ENCODE assay signal across 8 cellular contexts in genomic region chr9:105510024-105510423, GRCh38. TPM values are rescaled to one million over a fixed set of nuclear protein-coding genes. Genes with fewer than 3 reads are reported as not detected.
DNase-seq lines count a peak whose midpoint lies in the region; ATAC-seq, FAIRE-seq and TF ChIP-seq lines count a peak whose summit lies in the region.

No MANE protein-coding gene starts in this region.

- H3K4me1 ChIP-seq in small intestine (ENCODE audit: control insufficient read depth in 2 of 2, insufficient read depth in 1 of 2, low read depth in 1 of 2, low read length in 1 of 2) (no peaks in the 10 kb centered on the region), prostate gland (replicated peaks) (no peaks in the 10 kb centered on the region)

- no peak for TF ChIP-seq POLR2A in prostate gland (IDR thresholded peaks at IDR 0.05)

- peak; percentile 65 for ATAC-seq in GM21526 (IDR thresholded peaks at IDR 0.05; ENCODE audit: low FRiP score, unreplicated experiment)
- peak; percentile 62 for ATAC-seq in HG03469 (IDR thresholded peaks at IDR 0.05; ENCODE audit: unreplicated experiment)

- WGBS in small intestine, 3 donors = 79 to 89% (median 83%) methylated on average over 1 of the region's 1 CpG
- WGBS in prostate gland = 94% methylated on average over 1 of the region's 1 CpG

- H3K9me3 ChIP-seq in small intestine (ENCODE audit: control insufficient read depth, low read depth) (no peaks in the 10 kb centered on the region), prostate gland (no peaks in the 10 kb centered on the region)

- intact Hi-C loops in prostate gland (cut with DNase I) = no loop called here

- no peak overlapping the region for H3K27ac ChIP-seq in small intestine (ENCODE audit: low read depth in 1 of 2, low read length in 1 of 2)
- no peak overlapping the region for H3K27ac ChIP-seq in prostate gland

- H3K36me3 ChIP-seq in GM06990 (ENCODE audit: control insufficient read depth, insufficient read depth, low read length) (peaks cover 2% of the 10 kb centered on the region), small intestine (ENCODE audit: control insufficient read depth in 2 of 2, insufficient read depth in 2 of 2, low read length in 2 of 2) (peaks cover 0 to 3% of the 10 kb centered on the region in 2 donors), prostate gland (no peaks in the 10 kb centered on the region)

- FAIRE-seq in small intestine (lab: Jason Lieb, UNC) = no peak

- DNase-seq in GM06990 (ENCODE audit: extremely low read depth, insufficient read length) = peak; percentile 34
- peak; percentile 71 for DNase-seq in fibroblast of villous mesenchyme (ENCODE audit: low read depth)
- no peak for DNase-seq in DMS79 treated with DMSO at 0.1 percent for 48 hours (lab: John Stamatoyannopoulos, UW)
- DNase-seq in small intestine = no peak
- DNase-seq in activated naive CD4-positive, alpha-beta T cell (lab: John Stamatoyannopoulos, UW) = no peak
- DNase-seq in prostate gland (ENCODE audit: low spot score) = no peak

- H3K4me3 ChIP-seq in GM06990 (replicated peaks; ENCODE audit: low read depth, low read length) (no peak overlapping the region), fibroblast of villous mesenchyme (ENCODE audit: low read depth, low read length) (no peak overlapping the region), small intestine (ENCODE audit: low read depth in 1 of 2, low read length in 2 of 2) (no peak overlapping the region), prostate gland (no peak overlapping the region)

- H3K27me3 ChIP-seq in GM06990 (replicated peaks; ENCODE audit: control insufficient read depth, insufficient read depth, low read length) = no peaks in the 10 kb centered on the region
- no peaks in the 10 kb centered on the region for H3K27me3 ChIP-seq in small intestine (ENCODE audit: control insufficient read depth in 2 of 2, insufficient read depth in 2 of 2, low read length in 2 of 2)
- no peaks in the 10 kb centered on the region for H3K27me3 ChIP-seq in prostate gland (replicated peaks; ENCODE audit: insufficient read depth)

- no peak for TF ChIP-seq CTCF in GM06990 (IDR thresholded peaks at IDR 0.05; ENCODE audit: insufficient read depth, low read length, poor library complexity, severe bottlenecking)
- TF ChIP-seq CTCF in fibroblast of villous mesenchyme (IDR thresholded peaks at IDR 0.05; ENCODE audit: insufficient read depth, low read depth, low read length) = no peak
- no peak for TF ChIP-seq CTCF in prostate gland (IDR thresholded peaks at IDR 0.05)

RNA-seq across cellular contexts. Expression of gene FKTN, which starts 47.9 kb away (rescaled TPM):
- total RNA-seq in fibroblast of villous mesenchyme (33.2 and 44.0 TPM in 2 replicates), prostate gland (10 to 100 TPM; 10.1 to 20.2 TPM)
- polyA plus RNA-seq in small intestine = 1 to 10 TPM in 2 of 3 donors, under 1 TPM in 1; 0.67 to 4.1 (median 1.4) TPM

Comparison
In these comparisons a context has a peak if more than half of its experiments do, and no peak if none do; other contexts are left out.
1. DNase-seq: peak in GM06990 (single experiment) and fibroblast of villous mesenchyme (single experiment); none in DMS79 treated with DMSO at 0.1 percent for 48 hours (single experiment), small intestine (single experiment), activated naive CD4-positive, alpha-beta T cell (0 of 4) and prostate gland (single experiment).